ENCODE assay signal across 9 cellular contexts in the genomic region with DNA sequence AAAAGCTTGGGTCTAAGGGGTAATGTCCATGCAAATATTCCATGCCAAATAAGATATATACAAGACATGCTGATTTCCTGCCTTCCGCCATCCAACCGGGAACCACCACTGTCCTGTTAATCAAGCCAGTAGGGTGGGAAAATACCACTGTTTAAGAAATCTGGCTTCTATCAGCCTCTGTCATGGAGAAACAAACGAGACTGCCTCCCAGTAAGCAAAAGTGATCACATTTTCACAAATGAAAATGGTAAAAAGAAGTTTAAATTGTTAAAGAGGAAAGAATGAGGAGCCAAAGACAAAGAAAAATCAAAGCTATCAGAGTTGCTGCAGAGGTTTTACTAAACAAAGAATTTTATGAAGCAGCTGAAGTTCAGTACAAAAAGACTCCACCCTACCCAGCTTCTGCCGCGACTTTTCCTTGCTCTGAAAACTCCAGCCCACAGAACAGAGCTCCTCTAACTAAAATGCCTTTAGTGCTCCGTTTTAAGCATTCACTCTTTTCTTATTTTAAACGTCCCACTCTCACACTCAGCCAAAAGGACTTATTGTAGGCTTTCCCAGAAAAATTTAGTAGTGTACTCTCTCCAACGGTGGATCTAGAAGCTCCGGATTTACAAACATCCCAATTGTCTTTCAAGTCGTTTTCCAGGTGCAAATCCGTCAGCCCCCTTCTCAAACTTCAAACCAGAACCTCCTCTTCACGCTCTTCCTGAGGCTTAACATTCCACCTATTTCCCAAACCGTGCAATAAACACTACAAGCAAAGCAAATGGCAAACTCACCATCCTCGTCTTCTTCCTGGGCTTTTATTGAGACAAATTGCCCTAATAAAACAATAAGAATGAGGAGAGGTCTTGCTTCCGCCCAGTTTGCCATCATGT. TPM values are rescaled to one million over a fixed set of nuclear protein-coding genes. Genes with fewer than 3 reads are reported as not detected.
DNase-seq lines count a peak whose midpoint lies in the region; ATAC-seq, FAIRE-seq and TF ChIP-seq lines count a peak whose summit lies in the region.
"Had no signal": no experiment of that assay in that cellular context is flagged by ENCODE, and none has a peak within 500 bp of the region (broad histone marks: within the 10 kb centered on the region; RNA-seq: fewer than 3 reads in every experiment).

No MANE protein-coding gene starts in this region.

- H3K4me3 Mint-ChIP-seq in naive thymus-derived CD4-positive, alpha-beta T cell = peak overlapping the region in 9 of 10 donors; percentile 6 to 72 (median 63)
- H3K4me3 Mint-ChIP-seq: stimulated activated effector memory CD8-positive, alpha-beta T cell treated with anti-CD3 and anti-CD28 coated beads, Interleukin-12 subunit alpha, Interleukin-12 subunit beta, amount 100 ng/mL, for 72 hours had no signal

- CTCF ChIA-PET in naive thymus-derived CD4-positive, alpha-beta T cell (lab: Charles Lee) = no interaction called here

- H3K36me3 ChIP-seq in ACC112 (ENCODE audit: insufficient read depth, low read length) = peaks cover 10% of the 10 kb centered on the region; the same call in 1 of the 2 replicates
- no peaks in the 10 kb centered on the region for H3K36me3 ChIP-seq in fibroblast of lung (ENCODE audit: control insufficient read depth, insufficient read depth, low read length)
- no peaks in the 10 kb centered on the region for H3K36me3 ChIP-seq in naive thymus-derived CD4-positive, alpha-beta T cell (ENCODE audit: control insufficient read depth in 2 of 3, insufficient read depth in 3 of 3, low read length in 3 of 3)

- peaks cover 20% of the 10 kb centered on the region for H3K4me1 ChIP-seq in ACC112 (ENCODE audit: control insufficient read depth, insufficient read depth, low read length, unreplicated experiment)
- H3K4me1 ChIP-seq in fibroblast of lung (ENCODE audit: control insufficient read depth, extremely low read depth, insufficient read depth, low read length) = no peaks in the 10 kb centered on the region
- H3K4me1 ChIP-seq in naive thymus-derived CD4-positive, alpha-beta T cell (ENCODE audit: control insufficient read depth in 2 of 2, insufficient read depth in 2 of 2, low read length in 2 of 2) = peaks cover 0 to 9% of the 10 kb centered on the region in 2 donors

- H3K4me2 ChIP-seq in fibroblast of lung (ENCODE audit: extremely low read depth, insufficient read depth, low read length) = peak overlapping the region; percentile 42

- H3K79me2 ChIP-seq in ACC112 (ENCODE audit: control insufficient read depth, insufficient read depth, low read length, unreplicated experiment) = peaks cover 67% of the 10 kb centered on the region
- H3K79me2 ChIP-seq in fibroblast of lung (ENCODE audit: control insufficient read depth, insufficient read depth, low read length) = peaks cover 57% of the 10 kb centered on the region

- ATAC-seq in naive thymus-derived CD4-positive, alpha-beta T cell = no peak

- intact Hi-C loops in naive thymus-derived CD4-positive, alpha-beta T cell (cut with micrococcal nuclease) = no loop called here

- H3K4me3 ChIP-seq in ACC112 (ENCODE audit: low read depth, low read length) = peak overlapping the region; percentile 93
- H3K4me3 ChIP-seq in fibroblast of lung (replicated peaks in 1 of 4; ENCODE audit: control extremely low read depth in 1 of 4, insufficient read depth in 1 of 4, low read depth in 3 of 4, low read length in 4 of 4) = peak overlapping the region; percentile 75 to 90 (median 86)
- H3K4me3 ChIP-seq in naive thymus-derived CD4-positive, alpha-beta T cell (ENCODE audit: low read length) = no peak overlapping the region

- peaks cover 0 to 3% (median 0%) of the 10 kb centered on the region in 5 donors for H3K36me3 Mint-ChIP-seq in naive thymus-derived CD4-positive, alpha-beta T cell
- H3K36me3 Mint-ChIP-seq: stimulated activated effector memory CD8-positive, alpha-beta T cell treated with anti-CD3 and anti-CD28 coated beads, Interleukin-12 subunit alpha, Interleukin-12 subunit beta, amount 100 ng/mL, for 72 hours had no signal

- H3K27ac ChIP-seq in ACC112 (ENCODE audit: low read depth, low read length) (peak overlapping the region; percentile 81), fibroblast of lung (ENCODE audit: insufficient read depth, low read length) (peak overlapping the region; percentile 76)
- H3K27ac ChIP-seq in naive thymus-derived CD4-positive, alpha-beta T cell (ENCODE audit: low read depth, low read length) = no peak overlapping the region

- no peaks in the 10 kb centered on the region for H3K9me3 ChIP-seq in fibroblast of lung (ENCODE audit: control insufficient read depth, insufficient read depth, low read depth, low read length)
- H3K9me3 ChIP-seq in naive thymus-derived CD4-positive, alpha-beta T cell (ENCODE audit: control insufficient read depth in 2 of 3, low read length in 3 of 3) = no peaks in the 10 kb centered on the region

- TF ChIP-seq CTCF in fibroblast of lung (conservative IDR thresholded peaks at IDR 0.05 in 1 of 2, IDR thresholded peaks at IDR 0.05 in 1 of 2; ENCODE audit: low read depth in 1 of 2, low read length in 2 of 2) = no peak

- H3K27me3 Mint-ChIP-seq in naive thymus-derived CD4-positive, alpha-beta T cell = peaks cover 10 to 24% (median 14%) of the 10 kb centered on the region in 5 donors

- peaks cover 7 to 18% (median 17%) of the 10 kb centered on the region in 7 donors for H3K4me1 Mint-ChIP-seq in naive thymus-derived CD4-positive, alpha-beta T cell

- FAIRE-seq in RCC 7860 (lab: Jason Lieb, UNC) = no peak

- H4K20me1 ChIP-seq in fibroblast of lung (ENCODE audit: control insufficient read depth, extremely low read depth, insufficient read depth, low read length) = no peaks in the 10 kb centered on the region

- peak overlapping the region; percentile 56 for H3K9ac ChIP-seq in fibroblast of lung (ENCODE audit: insufficient read depth, low read length)

- POLR2A ChIA-PET in naive thymus-derived CD4-positive, alpha-beta T cell (lab: Charles Lee) = no interaction called here

- H2AFZ ChIP-seq in ACC112 (ENCODE audit: low read length, unreplicated experiment) (no peak overlapping the region), fibroblast of lung (ENCODE audit: low read length) (no peak overlapping the region)

- H3K9me3 Mint-ChIP-seq in naive thymus-derived CD4-positive, alpha-beta T cell = no peaks in the 10 kb centered on the region
- H3K9me3 Mint-ChIP-seq: stimulated activated effector memory CD8-positive, alpha-beta T cell treated with anti-CD3 and anti-CD28 coated beads, Interleukin-12 subunit alpha, Interleukin-12 subunit beta, amount 100 ng/mL, for 72 hours had no signal

- no peak overlapping the region for H3K27ac Mint-ChIP-seq in naive thymus-derived CD4-positive, alpha-beta T cell
- H3K27ac Mint-ChIP-seq: stimulated activated effector memory CD8-positive, alpha-beta T cell treated with anti-CD3 and anti-CD28 coated beads, Interleukin-12 subunit alpha, Interleukin-12 subunit beta, amount 100 ng/mL, for 72 hours had no signal

- peak; percentile 55 for DNase-seq in NCI-H2227 (lab: John Stamatoyannopoulos, UW; ENCODE audit: unreplicated experiment)
- DNase-seq in fibroblast of lung (ENCODE audit: low read depth in 2 of 2) = peak; percentile 83 to 87
- DNase-seq in naive thymus-derived CD4-positive, alpha-beta T cell = peak in 1 of 9 donors; percentile 1
- no peak for DNase-seq in NCI-H345 treated with DMSO at 0.1 percent for 48 hours (lab: John Stamatoyannopoulos, UW; ENCODE audit: unreplicated experiment)
- DNase-seq in RCC 7860 (ENCODE audit: low spot score) = no peak
- DNase-seq in Kasumi-1 (lab: John Stamatoyannopoulos, UW) = no peak
- no peak for DNase-seq in OCI-M2 (lab: John Stamatoyannopoulos, UW; ENCODE audit: unreplicated experiment)

- no peaks in the 10 kb centered on the region for H3K27me3 ChIP-seq in ACC112 (ENCODE audit: insufficient read depth, low read length)
- H3K27me3 ChIP-seq in fibroblast of lung (ENCODE audit: control insufficient read depth, insufficient read depth, low read length) = no peaks in the 10 kb centered on the region
- H3K27me3 ChIP-seq in naive thymus-derived CD4-positive, alpha-beta T cell (ENCODE audit: control insufficient read depth in 2 of 2, insufficient read depth in 2 of 2, low read length in 2 of 2) = no peaks in the 10 kb centered on the region

RNA-seq across cellular contexts. Expression of a gene that starts 0.6 kb away (rescaled TPM):
- total RNA-seq in fibroblast of lung = 200 and 253 TPM in 2 replicates
- polyA plus RNA-seq in fibroblast of lung = 93.1 and 353 TPM in 2 replicates
- 101 and 369 TPM in 2 replicates for polyA plus RNA-seq in fibroblast of lung (2012)
- 109 and 270 TPM in 2 replicates for polyA minus RNA-seq in fibroblast of lung (ENCODE audit: low replicate concordance)
- 1 to 10 TPM in 2 of 5 experiments, under 1 TPM in 3; 0.31 to 2.3 (median 0.98) TPM for total RNA-seq in naive thymus-derived CD4-positive, alpha-beta T cell
- under 1 TPM; 0.09 to 0.29 TPM for polyA plus RNA-seq in naive thymus-derived CD4-positive, alpha-beta T cell

Comparison
In these comparisons a context has a peak if more than half of its experiments do, and no peak if none do; other contexts are left out.
1. DNase-seq: peak in NCI-H2227 (single experiment) and fibroblast of lung (2 of 2); none in NCI-H345 treated with DMSO at 0.1 percent for 48 hours (single experiment), RCC 7860 (single experiment), Kasumi-1 (0 of 2) and OCI-M2 (single experiment).
2. RNA of a gene that starts 0.6 kb away (total RNA-seq): 200 to 253 TPM in fibroblast of lung; 0.31 to 2.3 TPM in naive thymus-derived CD4-positive, alpha-beta T cell; every median in the first group is over 10 times any median in the second.